8 cellular contexts compared by ENCODE assay signal in genomic region chr17:68247445-68248198, GRCh38. TPM values are rescaled to one million over a fixed set of nuclear protein-coding genes. Genes with fewer than 3 reads are reported as not detected.
DNase-seq lines count a peak whose midpoint lies in the region; ATAC-seq and TF ChIP-seq lines count a peak whose summit lies in the region.

A gene with protein sequence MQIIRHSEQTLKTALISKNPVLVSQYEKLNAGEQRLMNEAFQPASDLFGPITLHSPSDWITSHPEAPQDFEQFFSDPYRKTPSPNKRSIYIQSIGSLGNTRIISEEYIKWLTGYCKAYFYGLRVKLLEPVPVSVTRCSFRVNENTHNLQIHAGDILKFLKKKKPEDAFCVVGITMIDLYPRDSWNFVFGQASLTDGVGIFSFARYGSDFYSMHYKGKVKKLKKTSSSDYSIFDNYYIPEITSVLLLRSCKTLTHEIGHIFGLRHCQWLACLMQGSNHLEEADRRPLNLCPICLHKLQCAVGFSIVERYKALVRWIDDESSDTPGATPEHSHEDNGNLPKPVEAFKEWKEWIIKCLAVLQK (plus strand): TSS chr17:68248043. CDS start chr17:68250188, 2,145 bp downstream.

- peaks cover 3% of the 10 kb centered on the region for H3K79me2 ChIP-seq in osteoblast (ENCODE audit: insufficient read depth, low read length)

- H2AFZ ChIP-seq in osteoblast (ENCODE audit: low read length): peak within 1 kb of the TSS; percentile 92

- H3K4me2 ChIP-seq in osteoblast (ENCODE audit: insufficient read depth, low read length): peak within 1 kb of the TSS; percentile 77

- peak within 1 kb of the TSS; percentile 95 for H3K27ac ChIP-seq in osteoblast (ENCODE audit: low read depth, low read length)
- H3K27ac ChIP-seq in testis: peak within 1 kb of the TSS; percentile 94 to 98

- H3K4me3 ChIP-seq in osteoblast (ENCODE audit: insufficient read depth, low read length): peak within 1 kb of the TSS; percentile 90
- peak within 1 kb of the TSS; percentile 86 to 92 for H3K4me3 ChIP-seq in testis

- H3K9me3 ChIP-seq in osteoblast (ENCODE audit: low read depth, low read length) (no peaks in the 10 kb centered on the region), testis (no peaks in the 10 kb centered on the region)

- peak within 1 kb of the TSS; percentile 95 for H3K27ac Mint-ChIP-seq in activated naive CD8-positive, alpha-beta T cell

- DNase-seq in NCI-H1105 treated with DMSO at 0.1 percent for 48 hours (lab: John Stamatoyannopoulos, UW) (peak; percentile 89), SKM-1 treated with dmso at 0.1 percent for 144 hours (lab: John Stamatoyannopoulos, UW; ENCODE audit: unreplicated experiment) (peak; percentile 84), glomerular visceral epithelial cell (ENCODE audit: extremely low spot score) (peak; percentile 96), osteoblast (ENCODE audit: insufficient read length, low spot score, missing footprints) (peak; percentile 98), testis (peak; percentile 94)

- intact Hi-C loops in testis (cut with DNase I; ENCODE audit: low total_unique reads): no loop called here

- no peaks in the 10 kb centered on the region for H3K27me3 ChIP-seq in osteoblast (ENCODE audit: insufficient read depth, low read length)
- no peaks in the 10 kb centered on the region for H3K27me3 ChIP-seq in testis

- H3K36me3 ChIP-seq in osteoblast (ENCODE audit: insufficient read depth, low read length) (peaks cover 18% of the 10 kb centered on the region), testis (ENCODE audit: low read depth, missing control alignments) (no peaks in the 10 kb centered on the region)

- H3K9me3 Mint-ChIP-seq in activated naive CD8-positive, alpha-beta T cell (ENCODE audit: low read depth): no peaks in the 10 kb centered on the region

- H3K36me3 Mint-ChIP-seq in activated naive CD8-positive, alpha-beta T cell: no peaks in the 10 kb centered on the region

- TF ChIP-seq CTCF in osteoblast (IDR thresholded peaks at IDR 0.05; ENCODE audit: extremely low read depth, low read depth, low read length): no peak
- no peak for TF ChIP-seq CTCF in testis (IDR thresholded peaks at IDR 0.05)

- H4K20me1 ChIP-seq in osteoblast (ENCODE audit: insufficient read depth, low read length): no peaks in the 10 kb centered on the region

- TF ChIP-seq POLR2A in GM10847 (IDR thresholded peaks at IDR 0.05; ENCODE audit: extremely low read depth, insufficient read length) (peak; percentile 78), testis (IDR thresholded peaks at IDR 0.05) (peak; percentile 82)

- peaks cover 44% of the 10 kb centered on the region for H3K4me1 Mint-ChIP-seq in activated naive CD8-positive, alpha-beta T cell (ENCODE audit: low read depth)

- WGBS in testis, 2 donors: 0 to 1% methylated on average over 18 to 82 of the region's 97 CpGs

- H3K4me1 ChIP-seq in osteoblast (ENCODE audit: insufficient read depth, low read length): peaks cover 10% of the 10 kb centered on the region
- peaks cover 14% of the 10 kb centered on the region for H3K4me1 ChIP-seq in testis

- ATAC-seq in HG02678 (IDR thresholded peaks at IDR 0.05; ENCODE audit: unreplicated experiment): peak; percentile 92

- H3K4me3 Mint-ChIP-seq in activated naive CD8-positive, alpha-beta T cell: peak within 1 kb of the TSS; percentile 97

- no peaks in the 10 kb centered on the region for H3K27me3 Mint-ChIP-seq in activated naive CD8-positive, alpha-beta T cell

RNA-seq across cellular contexts. Expression of the gene that starts here (rescaled TPM):
- total RNA-seq in osteoblast: 80.3 and 84.0 TPM in 2 replicates
- total RNA-seq in testis: 100 to 1,000 TPM; 143 to 201 TPM
- polyA plus RNA-seq in testis (ENCODE audit: insufficient read depth, low read depth, low replicate concordance): 457 TPM

Comparison
In these comparisons a context has a peak if more than half of its experiments do, and no peak if none do; other contexts are left out.
1. Peak in every context shown above with its lines: DNase-seq, ATAC-seq, H3K4me3 ChIP-seq and H3K27ac ChIP-seq.